ENCODE assay signal across 22 cellular contexts in the genomic region with DNA sequence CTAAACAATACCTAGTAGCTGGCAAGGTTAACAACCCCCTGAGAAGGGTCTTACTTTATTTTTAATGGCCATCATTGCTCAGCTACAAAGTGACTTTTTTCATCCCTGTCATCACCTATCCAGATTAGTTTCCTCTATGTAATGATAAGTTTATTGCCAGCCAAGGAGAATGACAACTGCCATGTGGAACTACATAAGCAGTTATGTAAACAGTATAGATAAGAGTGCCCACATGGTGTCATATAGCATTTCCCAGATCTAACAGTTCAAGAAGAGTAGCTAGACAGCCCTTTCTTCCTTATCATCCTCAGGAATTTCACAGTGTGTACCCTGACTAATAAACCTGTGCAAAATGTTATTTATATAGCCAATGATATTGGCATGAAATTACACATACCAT.
"Had no signal": no experiment of that assay in that cellular context is flagged by ENCODE, and none has a peak within 500 bp of the region (broad histone marks: within the 10 kb centered on the region; RNA-seq: fewer than 3 reads in every experiment).

No MANE protein-coding gene starts in this region.

- H3K4me1 ChIP-seq: ascending aorta, colonic mucosa, gastroesophageal sphincter, heart right ventricle, sigmoid colon, stomach, testis had no signal

- H3K27me3 ChIP-seq: ascending aorta, colonic mucosa, heart right ventricle, sigmoid colon, stomach, testis had no signal

- H3K9me3 ChIP-seq: ascending aorta, colonic mucosa, gastroesophageal sphincter, heart right ventricle, sigmoid colon, stomach, testis had no signal

- DNase-seq: activated CD4-positive, alpha-beta T cell treated with anti-CD3 and anti-CD28 coated beads for 1 hour; activated CD8-positive, alpha-beta memory T cell treated with anti-CD3 and anti-CD28 coated beads for 24 hours; activated CD8-positive, alpha-beta memory T cell treated with anti-CD3 and anti-CD28 coated beads, Interleukin-2, amount 50 U/mL, for 48 hours; activated effector memory CD4-positive, alpha-beta T cell treated with Interleukin-2 at 50 U/mL for 16 hours; activated naive CD4-positive, alpha-beta T cell treated with anti-CD3 and anti-CD28 coated beads, Interleukin-2, amount 10 ng/mL, durations not matched to agents 7 days and 5 days; activated T-cell treated with anti-CD3 and anti-CD28 coated beads, Interleukin-2, amount 50 U/mL, for 48 hours; colonic mucosa; heart right ventricle; immature natural killer cell; kidney glomerular epithelial cell; nucleus accumbens; sigmoid colon; stimulated activated CD4-positive, alpha-beta T cell treated with anti-CD3 and anti-CD28 coated beads, Interleukin-4, amount 100 ng/mL, for 24 hours; stomach; T-helper 2 cell; testis had no signal

- H3K27ac ChIP-seq: ascending aorta, colonic mucosa, gastroesophageal sphincter, heart right ventricle, sigmoid colon, stomach, testis, VCaP had no signal

- ATAC-seq: esophagus mucosa; gastroesophageal sphincter; heart right ventricle; natural killer cell treated with Interleukin-12 subunit alpha and Interleukin-12 subunit beta and Interleukin-15 and Interleukin-18, amount 100 ng/mL, for 72 hours; stimulated activated effector memory CD8-positive, alpha-beta T cell treated with anti-CD3 and anti-CD28 coated beads, Interleukin-12 subunit alpha, Interleukin-12 subunit beta, amount 100 ng/mL, for 72 hours had no signal

- H3K4me3 ChIP-seq: ascending aorta, colonic mucosa, gastroesophageal sphincter, heart right ventricle, sigmoid colon, stomach, testis had no signal

- H3K36me3 ChIP-seq: ascending aorta, colonic mucosa, gastroesophageal sphincter, heart right ventricle, sigmoid colon, stomach had no signal
